27 cellular contexts compared by ENCODE assay signal in the genomic region with DNA sequence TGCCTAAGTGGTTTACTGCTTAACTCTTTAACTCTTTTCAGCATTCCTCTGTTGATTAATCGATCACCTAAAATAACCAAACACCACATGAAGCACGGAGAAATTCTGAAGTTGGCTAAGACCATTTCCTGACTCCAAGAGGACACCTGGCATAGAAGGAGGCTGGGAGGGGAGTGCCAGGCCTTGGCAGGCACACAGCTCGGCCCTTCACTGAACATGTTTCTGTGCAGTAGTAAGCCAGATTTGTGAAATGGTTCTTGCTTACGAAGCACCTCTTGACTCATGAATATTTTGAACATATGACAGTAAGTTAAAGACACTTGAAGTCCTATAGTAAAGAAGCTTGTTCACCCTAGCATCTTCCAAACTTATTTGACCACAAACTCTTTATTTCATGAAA.
"Had no signal": no experiment of that assay in that cellular context is flagged by ENCODE, and none has a peak within 500 bp of the region (broad histone marks: within the 10 kb centered on the region; RNA-seq: fewer than 3 reads in every experiment).

No MANE protein-coding gene starts in this region.

- H3K27me3 ChIP-seq: foreskin keratinocyte, pancreas, right atrium auricular region, thyroid gland had no signal

- H3K4me3 Mint-ChIP-seq: memory B cell; mesothelial cell of epicardium; naive B cell; natural killer cell treated with Interleukin-12 subunit alpha and Interleukin-12 subunit beta and Interleukin-15 and Interleukin-18, amount 100 ng/mL, for 72 hours; neural crest cell; stimulated activated naive CD8-positive, alpha-beta T cell treated with anti-CD3 and anti-CD28 coated beads, Interleukin-15, amount 100 ng/mL, for 72 hours; type B pancreatic cell had no signal

- H3K4me3 ChIP-seq: dorsolateral prefrontal cortex, esophagus muscularis mucosa, lung, mucosa of descending colon, pancreas, right atrium auricular region, smooth muscle cell, thyroid gland had no signal

- DNase-seq: dorsolateral prefrontal cortex; effector CD4-positive, alpha-beta T cell; foreskin keratinocyte; hypothalamus; mucosa of descending colon; naive B cell; pancreas; stimulated activated CD4-positive, alpha-beta T cell treated with anti-CD3 and anti-CD28 coated beads, Interleukin-12 subunit alpha, Interleukin-12 subunit beta, amount 100 ng/mL, for 4 hours; stimulated activated CD4-positive, alpha-beta T cell treated with anti-CD3 and anti-CD28 coated beads, Interleukin-1b, Interleukin-23, amount 100 ng/mL, for 48 hours; stimulated activated CD4-positive, alpha-beta T cell treated with anti-CD3 and anti-CD28 coated beads, Interleukin-4, amount 100 ng/mL, for 1 hour; stimulated activated CD8-positive, alpha-beta memory T cell treated with anti-CD3 and anti-CD28 coated beads, Interleukin-4, amount 100 ng/mL, for 48 hours; stimulated activated naive CD4-positive, alpha-beta T cell; stimulated activated naive CD8-positive, alpha-beta T cell treated with anti-CD3 and anti-CD28 coated beads, Interleukin-15, amount 100 ng/mL, for 72 hours; thyroid gland had no signal

- H3K27ac Mint-ChIP-seq: memory B cell; mesothelial cell of epicardium; naive B cell; natural killer cell treated with Interleukin-12 subunit alpha and Interleukin-12 subunit beta and Interleukin-15 and Interleukin-18, amount 100 ng/mL, for 72 hours; progenitor cell of endocrine pancreas; stimulated activated naive CD8-positive, alpha-beta T cell treated with anti-CD3 and anti-CD28 coated beads, Interleukin-15, amount 100 ng/mL, for 72 hours; type B pancreatic cell had no signal

- H3K36me3 Mint-ChIP-seq: memory B cell, mesothelial cell of epicardium, type B pancreatic cell had no signal

- ATAC-seq: foreskin keratinocyte; left lobe of liver; mucosa of descending colon; natural killer cell treated with Interleukin-12 subunit alpha and Interleukin-12 subunit beta and Interleukin-15 and Interleukin-18, amount 100 ng/mL, for 72 hours; pancreas; sciatic nerve; stimulated activated naive CD8-positive, alpha-beta T cell treated with anti-CD3 and anti-CD28 coated beads, Interleukin-15, amount 100 ng/mL, for 72 hours had no signal

- H3K27ac ChIP-seq: dorsolateral prefrontal cortex, esophagus muscularis mucosa, foreskin keratinocyte, neutrophil, pancreas, right atrium auricular region, thyroid gland had no signal

- H3K36me3 ChIP-seq: esophagus muscularis mucosa, neutrophil, pancreas, right atrium auricular region, thyroid gland had no signal

- H3K4me1 ChIP-seq: pancreas had no signal

- H3K9me3 ChIP-seq: mucosa of descending colon, neutrophil, pancreas, right atrium auricular region, thyroid gland had no signal
